ENCODE assay signal across 8 cellular contexts in the genomic region with DNA sequence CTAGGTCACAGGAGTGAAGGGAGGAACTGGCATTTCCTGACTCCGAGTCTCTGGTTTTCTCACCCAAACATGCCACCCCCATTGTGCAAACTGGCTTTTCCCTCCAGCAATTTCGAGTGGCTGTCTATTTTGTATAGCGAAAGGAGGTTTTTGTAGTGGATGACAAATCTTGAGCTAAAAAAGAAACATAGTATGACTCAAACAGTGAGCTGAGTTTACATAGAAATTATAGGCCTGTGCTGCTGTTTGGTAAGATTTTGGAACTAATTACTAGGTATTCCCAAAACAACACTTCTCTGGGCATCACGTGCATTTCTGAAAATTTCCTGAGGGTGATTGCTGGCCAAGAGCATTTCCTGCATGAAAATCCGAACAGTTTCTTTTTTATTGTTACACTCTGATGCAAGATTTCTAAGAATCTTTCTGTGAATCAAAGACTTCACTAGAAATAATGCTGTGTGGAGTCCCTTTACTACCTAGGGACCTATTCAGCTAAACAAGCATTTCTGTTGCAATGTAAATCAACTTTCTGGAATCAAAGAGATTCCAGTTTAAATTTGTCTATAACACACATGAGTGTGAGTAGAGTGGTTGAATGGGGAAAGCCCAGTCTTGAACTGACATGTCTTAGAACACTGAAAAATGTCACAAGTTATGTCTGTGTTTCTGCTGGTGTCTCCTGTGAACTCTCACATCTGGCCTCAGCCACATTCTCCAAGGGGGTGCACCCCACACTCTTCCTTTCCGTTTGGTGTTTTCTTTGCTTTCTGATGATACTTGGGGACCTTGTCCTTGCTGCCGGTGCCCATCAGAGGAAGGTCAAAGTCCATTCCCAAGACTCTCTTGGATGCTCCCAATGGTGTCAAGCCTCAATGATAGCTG. TPM values are rescaled to one million over a fixed set of nuclear protein-coding genes. Genes with fewer than 3 reads are reported as not detected.
DNase-seq lines count a peak whose midpoint lies in the region; ATAC-seq and TF ChIP-seq lines count a peak whose summit lies in the region.

No MANE protein-coding gene starts in this region.

- peak overlapping the region in 1 of 2 experiments; percentile 52 for H3K18ac ChIP-seq in mesenchymal stem cell (ENCODE audit: low read depth in 1 of 2, low read length in 2 of 2)

- H3K79me1 ChIP-seq in mesenchymal stem cell (replicated peaks; ENCODE audit: low read length, poor library complexity, severe bottlenecking) = no peaks in the 10 kb centered on the region

- no peak overlapping the region for H3K4me3 ChIP-seq in MM.1S (ENCODE audit: low read length)
- H3K4me3 ChIP-seq in mesenchymal stem cell (ENCODE audit: insufficient read depth in 1 of 2, low read depth in 1 of 2, low read length in 2 of 2) = peak overlapping the region in 1 of 2 experiments; percentile 14

- H4K8ac ChIP-seq in mesenchymal stem cell (ENCODE audit: low read length) = no peak overlapping the region

- H2BK15ac ChIP-seq in mesenchymal stem cell (ENCODE audit: low read depth, poor library complexity, severe bottlenecking) = no peak overlapping the region

- no peak overlapping the region for H2BK5ac ChIP-seq in mesenchymal stem cell (ENCODE audit: low read depth, low read length, poor library complexity, severe bottlenecking)

- H2AFZ ChIP-seq in MM.1S (ENCODE audit: low read length) (0 out of 2 replicates have a peak overlapping the region, but pooled peaks have one; percentile 17), mesenchymal stem cell (ENCODE audit: low read depth, low read length) (no peak overlapping the region)

- CTCF ChIA-PET in HEK293T (lab: Yijun Ruan, JAX) = no interaction called here

- H3K79me2 ChIP-seq in MM.1S (ENCODE audit: low read length) = no peaks in the 10 kb centered on the region

- H3K27me3 ChIP-seq in MM.1S (replicated peaks; ENCODE audit: insufficient read depth, low read length) (no peaks in the 10 kb centered on the region), mesenchymal stem cell (ENCODE audit: control insufficient read depth in 1 of 2, insufficient read depth in 1 of 2, low read length in 2 of 2) (no peaks in the 10 kb centered on the region)

- DNase-seq in EL (peak; percentile 37), MM.1S (no peak), mesenchymal stem cell (no peak), HEK293T (ENCODE audit: extremely low spot score) (no peak), NCI-H1694 treated with DMSO at 0.1 percent for 48 hours (lab: John Stamatoyannopoulos, UW) (no peak), left lobe of liver (ENCODE audit: low spot score) (no peak)
- no peak for DNase-seq in activated CD8-positive, alpha-beta memory T cell treated with anti-CD3 and anti-CD28 coated beads for 24 hours

- H3F3A ChIP-seq in MM.1S (ENCODE audit: insufficient read depth, low read length) = no peaks in the 10 kb centered on the region

- 0 out of 2 replicates have a peak overlapping the region, but pooled peaks have one; percentile 0 for H3K27ac ChIP-seq in MM.1S (ENCODE audit: low read length)
- no peak overlapping the region for H3K27ac ChIP-seq in mesenchymal stem cell (ENCODE audit: low read length, poor library complexity, severe bottlenecking)

- no peak overlapping the region for H2AK5ac ChIP-seq in mesenchymal stem cell (ENCODE audit: low read length, severe bottlenecking)

- no peak overlapping the region for H3K14ac ChIP-seq in mesenchymal stem cell (ENCODE audit: low read length in 2 of 2)

- H3K9me2 ChIP-seq in MM.1S (replicated peaks; ENCODE audit: insufficient read depth, low read length) = no peaks in the 10 kb centered on the region

- H3K9me3 ChIP-seq in MM.1S (replicated peaks; ENCODE audit: insufficient read depth, low read length) = no peaks in the 10 kb centered on the region
- H3K9me3 ChIP-seq in mesenchymal stem cell (ENCODE audit: control insufficient read depth, low read length) = no peaks in the 10 kb centered on the region

- H2BK12ac ChIP-seq in mesenchymal stem cell (ENCODE audit: low read length in 2 of 2) = no peak overlapping the region

- H4K20me1 ChIP-seq in MM.1S (ENCODE audit: insufficient read depth, low read length) = no peaks in the 10 kb centered on the region

- H3K23ac ChIP-seq in mesenchymal stem cell (ENCODE audit: low read length in 2 of 2) = no peak overlapping the region

- POLR2A ChIA-PET in HEK293T (lab: Yijun Ruan, JAX) = no interaction called here

- H3K36me3 ChIP-seq in MM.1S (replicated peaks; ENCODE audit: insufficient read depth, low read length) (no peaks in the 10 kb centered on the region), mesenchymal stem cell (ENCODE audit: control insufficient read depth in 1 of 2, insufficient read depth in 2 of 2, low read depth in 1 of 2, low read length in 2 of 2) (no peaks in the 10 kb centered on the region)

- WGBS in mesenchymal stem cell = 86% methylated on average over 7 of the region's 7 CpGs

- H3K4me1 ChIP-seq in MM.1S (ENCODE audit: low read length) (peaks cover 11% of the 10 kb centered on the region), mesenchymal stem cell (ENCODE audit: control insufficient read depth, insufficient read depth, low read depth, low read length) (no peaks in the 10 kb centered on the region)

- no peak overlapping the region for H4K91ac ChIP-seq in mesenchymal stem cell (ENCODE audit: low read length)

- no peak overlapping the region for H3K4ac ChIP-seq in mesenchymal stem cell (ENCODE audit: low read depth in 1 of 2, low read length in 2 of 2)

- ATAC-seq in GM21381 (IDR thresholded peaks at IDR 0.05; ENCODE audit: unreplicated experiment) (peak; percentile 72), left lobe of liver (no peak)

- TF ChIP-seq CTCF in MM.1S (IDR thresholded peaks at IDR 0.05; ENCODE audit: low read length) = no peak

- no peak overlapping the region; the same call in 1 of the 2 replicates for H3K4me2 ChIP-seq in MM.1S (ENCODE audit: low read depth, low read length)
- H3K4me2 ChIP-seq in mesenchymal stem cell (ENCODE audit: low read length, poor library complexity, severe bottlenecking) = no peak overlapping the region

- H3K9ac ChIP-seq in MM.1S (ENCODE audit: low read length) (no peak overlapping the region), mesenchymal stem cell (ENCODE audit: low read length) (peak overlapping the region; percentile 52)

- no peak overlapping the region for H2BK120ac ChIP-seq in mesenchymal stem cell (ENCODE audit: low read depth, low read length)

TF ChIP-seq in HEK293T, 16 proteins besides CTCF, POLR2A, EP300 and RAD21:
- TF ChIP-seq LEF1 (IDR thresholded peaks at IDR 0.05; ENCODE audit: borderline replicate concordance) (no peak), FOXK2 (IDR thresholded peaks at IDR 0.05) (no peak), L3MBTL2 (conservative IDR thresholded peaks at IDR 0.05) (no peak), FOXM1 (IDR thresholded peaks at IDR 0.05; ENCODE audit: borderline replicate concordance) (no peak), ZNF384 (IDR thresholded peaks at IDR 0.05) (no peak), CTBP1 (IDR thresholded peaks at IDR 0.05; ENCODE audit: borderline replicate concordance) (no peak), BHLHE40 (IDR thresholded peaks at IDR 0.05; ENCODE audit: borderline replicate concordance) (no peak), NFRKB (IDR thresholded peaks at IDR 0.05) (no peak), HDGF (IDR thresholded peaks at IDR 0.05; ENCODE audit: borderline replicate concordance) (no peak), ARNT (IDR thresholded peaks at IDR 0.05) (no peak), SP1 (IDR thresholded peaks at IDR 0.05) (no peak), ELF4 (IDR thresholded peaks at IDR 0.05) (no peak), SUZ12 (IDR thresholded peaks at IDR 0.05) (no peak), FOXA1 (IDR thresholded peaks at IDR 0.05) (no peak)
- TF ChIP-seq, protein P1, sequence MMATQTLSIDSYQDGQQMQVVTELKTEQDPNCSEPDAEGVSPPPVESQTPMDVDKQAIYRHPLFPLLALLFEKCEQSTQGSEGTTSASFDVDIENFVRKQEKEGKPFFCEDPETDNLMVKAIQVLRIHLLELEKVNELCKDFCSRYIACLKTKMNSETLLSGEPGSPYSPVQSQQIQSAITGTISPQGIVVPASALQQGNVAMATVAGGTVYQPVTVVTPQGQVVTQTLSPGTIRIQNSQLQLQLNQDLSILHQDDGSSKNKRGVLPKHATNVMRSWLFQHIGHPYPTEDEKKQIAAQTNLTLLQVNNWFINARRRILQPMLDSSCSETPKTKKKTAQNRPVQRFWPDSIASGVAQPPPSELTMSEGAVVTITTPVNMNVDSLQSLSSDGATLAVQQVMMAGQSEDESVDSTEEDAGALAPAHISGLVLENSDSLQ (IDR thresholded peaks at IDR 0.05) = no peak
TF ChIP-seq in HEK293T: peak in this region for 0.

RNA-seq across cellular contexts. Expression of a gene that starts 33.3 kb away (rescaled TPM):
- 3.1 TPM for polyA plus RNA-seq in mesenchymal stem cell (2013, experiment 1 of 2)
- polyA plus RNA-seq in mesenchymal stem cell (2013, experiment 2 of 2) = 3.0 TPM
- total RNA-seq in left lobe of liver = 58.0 TPM
